ENCODE assay signal across 18 cellular contexts in the genomic region with DNA sequence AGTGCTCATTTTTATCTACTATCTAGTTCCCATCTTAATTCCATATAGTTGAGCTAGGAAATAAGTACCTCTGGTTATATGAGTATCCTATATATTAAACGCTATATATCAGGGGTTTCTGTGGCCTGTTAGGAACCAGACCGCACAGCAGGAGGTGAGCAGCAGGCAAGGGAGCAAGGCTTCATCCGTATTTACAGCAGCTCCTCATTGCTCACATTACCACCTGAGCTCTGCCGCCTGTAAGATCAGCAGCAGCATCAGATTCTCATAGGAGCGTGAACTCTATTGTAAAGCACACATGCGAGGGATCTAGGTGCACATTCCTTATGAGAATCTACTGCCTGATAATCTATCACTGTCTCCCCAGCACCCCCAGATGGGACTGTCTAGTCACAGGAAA. TPM values are rescaled to one million over a fixed set of nuclear protein-coding genes. Genes with fewer than 3 reads are reported as not detected.
DNase-seq lines count a peak whose midpoint lies in the region; ATAC-seq and TF ChIP-seq lines count a peak whose summit lies in the region.
"Had no signal": no experiment of that assay in that cellular context is flagged by ENCODE, and none has a peak within 500 bp of the region (broad histone marks: within the 10 kb centered on the region; RNA-seq: fewer than 3 reads in every experiment).

No MANE protein-coding gene starts in this region.

- H3K27ac ChIP-seq in CD4-positive, CD25-positive, alpha-beta regulatory T cell (ENCODE audit: insufficient read depth, low read length, poor library complexity, severe bottlenecking), result no peak overlapping the region
- no peak overlapping the region for H3K27ac ChIP-seq in CD8-positive, alpha-beta T cell (ENCODE audit: low read depth, low read length)
- H3K27ac ChIP-seq: KMS-11 had no signal

- H3K36me3 Mint-ChIP-seq in CD4-positive, CD25-positive, alpha-beta regulatory T cell, result peaks cover 21% of the 10 kb centered on the region
- H3K36me3 Mint-ChIP-seq in CD8-positive, alpha-beta T cell, result peaks cover 21% of the 10 kb centered on the region
- peaks cover 11% of the 10 kb centered on the region for H3K36me3 Mint-ChIP-seq in memory B cell

- no peaks in the 10 kb centered on the region for H3K27me3 Mint-ChIP-seq in CD4-positive, CD25-positive, alpha-beta regulatory T cell
- H3K27me3 Mint-ChIP-seq in CD8-positive, alpha-beta T cell (ENCODE audit: low read depth), result no peaks in the 10 kb centered on the region
- H3K27me3 Mint-ChIP-seq in memory B cell, result no peaks in the 10 kb centered on the region

- no peak for TF ChIP-seq CTCF in CD8-positive, alpha-beta T cell (IDR thresholded peaks at IDR 0.05)

- intact Hi-C loops in CD8-positive, alpha-beta T cell (cut with DNase I, micrococcal nuclease), result no loop called here

- H3K4me3 Mint-ChIP-seq in CD4-positive, CD25-positive, alpha-beta regulatory T cell, result no peak overlapping the region
- H3K4me3 Mint-ChIP-seq in CD8-positive, alpha-beta T cell, result no peak overlapping the region
- H3K4me3 Mint-ChIP-seq in memory B cell, result no peak overlapping the region

- peaks cover 48 to 81% (median 68%) of the 10 kb centered on the region in 4 donors for H3K4me1 Mint-ChIP-seq in CD4-positive, CD25-positive, alpha-beta regulatory T cell
- peaks cover 78% of the 10 kb centered on the region for H3K4me1 Mint-ChIP-seq in CD8-positive, alpha-beta T cell (ENCODE audit: low read depth)
- H3K4me1 Mint-ChIP-seq in memory B cell, result peaks cover 36% of the 10 kb centered on the region

- POLR2A ChIA-PET in CD8-positive, alpha-beta T cell (lab: Charles Lee), result interaction anchor here (0.7 to 1.6 kb wide), 2 partner anchors 23 to 24 kb away, joined by 3 to 5 read pairs; a partner anchor contains a TSS

- peaks cover 0 to 5% (median 0%) of the 10 kb centered on the region in 7 donors for H3K9me3 Mint-ChIP-seq in CD4-positive, CD25-positive, alpha-beta regulatory T cell
- H3K9me3 Mint-ChIP-seq in CD8-positive, alpha-beta T cell, result no peaks in the 10 kb centered on the region
- peaks cover 2% of the 10 kb centered on the region for H3K9me3 Mint-ChIP-seq in memory B cell

- no peaks in the 10 kb centered on the region for H3K9me3 ChIP-seq in CD4-positive, CD25-positive, alpha-beta regulatory T cell (ENCODE audit: control insufficient read depth in 2 of 2, low read length in 2 of 2)
- no peaks in the 10 kb centered on the region for H3K9me3 ChIP-seq in CD8-positive, alpha-beta T cell (ENCODE audit: low read length)
- H3K9me3 ChIP-seq: Caco-2, MG63 had no signal

- H3K4me1 ChIP-seq in CD4-positive, CD25-positive, alpha-beta regulatory T cell (ENCODE audit: control insufficient read depth, insufficient read depth, low read length, poor library complexity, severe bottlenecking), result peaks cover 10% of the 10 kb centered on the region
- H3K4me1 ChIP-seq in CD8-positive, alpha-beta T cell (ENCODE audit: insufficient read depth, low read length), result peaks cover 28% of the 10 kb centered on the region
- H3K4me1 ChIP-seq: Caco-2 had no signal

- H3K27ac Mint-ChIP-seq in CD4-positive, CD25-positive, alpha-beta regulatory T cell, result peak overlapping the region in 2 of 3 donors; percentile 30 to 57
- peak overlapping the region; percentile 10 for H3K27ac Mint-ChIP-seq in CD8-positive, alpha-beta T cell
- H3K27ac Mint-ChIP-seq in memory B cell, result peak overlapping the region; percentile 45

- H3K4me3 ChIP-seq in CD4-positive, CD25-positive, alpha-beta regulatory T cell (ENCODE audit: low read depth, low read length), result no peak overlapping the region
- H3K4me3 ChIP-seq in CD8-positive, alpha-beta T cell (ENCODE audit: low read depth, low read length), result no peak overlapping the region
- H3K4me3 ChIP-seq: MG63 had no signal

- H3K36me3 ChIP-seq in CD4-positive, CD25-positive, alpha-beta regulatory T cell (ENCODE audit: control insufficient read depth, insufficient read depth, low read length), result no peaks in the 10 kb centered on the region
- H3K36me3 ChIP-seq in CD8-positive, alpha-beta T cell (ENCODE audit: insufficient read depth, low read length), result no peaks in the 10 kb centered on the region

- no peak for DNase-seq in CD4-positive, CD25-positive, alpha-beta regulatory T cell
- DNase-seq in CD8-positive, alpha-beta T cell, result no peak
- DNase-seq in NCI-H2227 treated with DMSO at 0.1 percent for 48 hours (lab: John Stamatoyannopoulos, UW), result peak; percentile 29
- DNase-seq in memory B cell (ENCODE audit: low spot score in 2 of 2), result no peak
- no peak for DNase-seq in T-helper 1 cell
- DNase-seq: Caco-2, DMS79 treated with DMSO at 0.1 percent for 48 hours, GOT3, MG63, NCI-H1105, NCI-H2029, NCI-H345, NCI-H748 treated with DMSO at 0.1 percent for 48 hours, SIG-M5, T-helper 2 cell had no signal

- ATAC-seq in CD4-positive, CD25-positive, alpha-beta regulatory T cell (ENCODE audit: low read depth in 2 of 2), result no peak
- ATAC-seq in CD8-positive, alpha-beta T cell, result no peak
- no peak for ATAC-seq in memory B cell (ENCODE audit: low read depth)
- ATAC-seq in GM19395 (IDR thresholded peaks at IDR 0.05; ENCODE audit: unreplicated experiment), result no peak
- ATAC-seq in GM21723 (IDR thresholded peaks at IDR 0.05; ENCODE audit: unreplicated experiment), result no peak

- H3K27me3 ChIP-seq in CD4-positive, CD25-positive, alpha-beta regulatory T cell (ENCODE audit: control insufficient read depth, insufficient read depth, low read length), result no peaks in the 10 kb centered on the region
- no peaks in the 10 kb centered on the region for H3K27me3 ChIP-seq in CD8-positive, alpha-beta T cell (ENCODE audit: insufficient read depth, low read length)
- H3K27me3 ChIP-seq: MG63 had no signal

- CTCF ChIA-PET in CD8-positive, alpha-beta T cell (lab: Charles Lee), result interaction anchor here (1.6 kb wide), 1 partner anchor 76 kb away, joined by 3 read pairs; no protein-coding TSS in a partner anchor

RNA-seq across cellular contexts. Expression of a gene that starts 23.0 kb away (rescaled TPM):
- total RNA-seq in CD4-positive, CD25-positive, alpha-beta regulatory T cell, result 45.4 TPM
- polyA plus RNA-seq in CD4-positive, CD25-positive, alpha-beta regulatory T cell, result 10 to 100 TPM; 12.9 to 15.9 (median 14.9) TPM
- total RNA-seq in CD8-positive, alpha-beta T cell, result 10 to 100 TPM; 21.9 to 23.3 TPM
